16 cellular contexts compared by ENCODE assay signal in genomic region chr12:68815232-68815927, GRCh38. TPM values are rescaled to one million over a fixed set of nuclear protein-coding genes. Genes with fewer than 3 reads are reported as not detected.
A peak's percentile ranks its signal among the peaks of the same experiment; 100 is the strongest.
DNase-seq lines count a peak whose midpoint lies in the region; ATAC-seq and TF ChIP-seq lines count a peak whose summit lies in the region.
"Had no signal": no experiment of that assay in that cellular context is flagged by ENCODE, and none has a peak within 500 bp of the region (broad histone marks: within the 10 kb centered on the region; RNA-seq: fewer than 3 reads in every experiment).

No MANE protein-coding gene starts in this region.

- intact Hi-C loops in activated CD4-positive, alpha-beta T cell treated with anti-CD3 and anti-CD28 coated beads for 36 hours (cut with DNase I, micrococcal nuclease), result loop anchor here in 1 of 2 experiments (10.0 kb wide), 1 partner anchor 769 kb away; the partner anchor contains the start of gene CCT2

- H3K27ac ChIP-seq in Peyer's patch (no peak overlapping the region), substantia nigra (ENCODE audit: low read depth, low read length, poor library complexity, severe bottlenecking) (no peak overlapping the region)
- H3K27ac ChIP-seq: parathyroid adenoma had no signal

- POLR2A ChIA-PET in activated CD4-positive, alpha-beta T cell treated with anti-CD3 and anti-CD28 coated beads for 36 hours (lab: Charles Lee), result interaction anchor here (0.7 kb wide), 1 partner anchor 696 kb away, joined by 6 read pairs; no protein-coding TSS in a partner anchor
- POLR2A ChIA-PET in naive thymus-derived CD8-positive, alpha-beta T cell (lab: Charles Lee), result interaction anchor here (0.6 kb wide), 2 partner anchors 12 to 24 kb away, joined by 3 to 8 read pairs; no protein-coding TSS in a partner anchor

- CTCF ChIA-PET in activated CD4-positive, alpha-beta T cell treated with anti-CD3 and anti-CD28 coated beads for 36 hours (lab: Charles Lee), result interaction anchor here (3.1 to 3.2 kb wide), 2 partner anchors 14 to 15 kb away, joined by 17 to 27 read pairs; no protein-coding TSS in a partner anchor

- H3K4me3 Mint-ChIP-seq in activated CD4-positive, alpha-beta T cell treated with anti-CD3 and anti-CD28 coated beads for 36 hours, result no peak overlapping the region
- no peak overlapping the region for H3K4me3 Mint-ChIP-seq in activated naive CD8-positive, alpha-beta T cell treated with anti-CD3 and anti-CD28 coated beads, Interleukin-2, amount 50 U/mL, for 24 hours
- peak overlapping the region in 5 of 10 donors; percentile 1 to 42 (median 20) for H3K4me3 Mint-ChIP-seq in naive thymus-derived CD8-positive, alpha-beta T cell

- peaks cover 0 to 51% (median 0%) of the 10 kb centered on the region in 3 donors for H3K36me3 ChIP-seq in Peyer's patch

- peaks cover 41% of the 10 kb centered on the region for H3K4me1 Mint-ChIP-seq in activated CD4-positive, alpha-beta T cell treated with anti-CD3 and anti-CD28 coated beads for 36 hours
- H3K4me1 Mint-ChIP-seq in activated naive CD8-positive, alpha-beta T cell treated with anti-CD3 and anti-CD28 coated beads, Interleukin-2, amount 50 U/mL, for 24 hours, result peaks cover 38% of the 10 kb centered on the region
- peaks cover 10 to 63% (median 37%) of the 10 kb centered on the region in 4 donors for H3K4me1 Mint-ChIP-seq in naive thymus-derived CD8-positive, alpha-beta T cell

- no peak for ATAC-seq in activated CD4-positive, alpha-beta T cell treated with anti-CD3 and anti-CD28 coated beads for 36 hours
- no peak for ATAC-seq in activated naive CD8-positive, alpha-beta T cell treated with anti-CD3 and anti-CD28 coated beads, Interleukin-2, amount 50 U/mL, for 24 hours
- ATAC-seq in naive thymus-derived CD8-positive, alpha-beta T cell, result no peak

- peaks cover 0 to 32% (median 2%) of the 10 kb centered on the region in 4 donors for H3K4me1 ChIP-seq in Peyer's patch
- H3K4me1 ChIP-seq: parathyroid adenoma had no signal

- H3K27me3 ChIP-seq in Peyer's patch, result no peaks in the 10 kb centered on the region

- no peaks in the 10 kb centered on the region for H3K9me3 ChIP-seq in Peyer's patch

- TF ChIP-seq CTCF in Peyer's patch (IDR thresholded peaks at IDR 0.05), result no peak

- in situ Hi-C loops in GM18951 (cut with MboI; ENCODE audit: low sequenced_read_pairs, unreplicated experiment), result no loop called here

- TF ChIP-seq POLR2A in GM18951 (IDR thresholded peaks at IDR 0.05; ENCODE audit: extremely low read depth, insufficient read depth, insufficient read length) (peak; percentile 34), Peyer's patch (IDR thresholded peaks at IDR 0.05) (no peak)

- no peaks in the 10 kb centered on the region for H3K9me3 Mint-ChIP-seq in activated CD4-positive, alpha-beta T cell treated with anti-CD3 and anti-CD28 coated beads for 36 hours (ENCODE audit: low read depth)
- H3K9me3 Mint-ChIP-seq in activated naive CD8-positive, alpha-beta T cell treated with anti-CD3 and anti-CD28 coated beads, Interleukin-2, amount 50 U/mL, for 24 hours, result no peaks in the 10 kb centered on the region
- no peaks in the 10 kb centered on the region for H3K9me3 Mint-ChIP-seq in naive thymus-derived CD8-positive, alpha-beta T cell

- H3K27me3 Mint-ChIP-seq in activated CD4-positive, alpha-beta T cell treated with anti-CD3 and anti-CD28 coated beads for 36 hours, result no peaks in the 10 kb centered on the region
- no peaks in the 10 kb centered on the region for H3K27me3 Mint-ChIP-seq in activated naive CD8-positive, alpha-beta T cell treated with anti-CD3 and anti-CD28 coated beads, Interleukin-2, amount 50 U/mL, for 24 hours
- no peaks in the 10 kb centered on the region for H3K27me3 Mint-ChIP-seq in naive thymus-derived CD8-positive, alpha-beta T cell

- DNase-seq in activated CD4-positive, alpha-beta T cell treated with anti-CD3 and anti-CD28 coated beads for 36 hours, result no peak
- DNase-seq in activated CD4-positive, alpha-beta T cell treated with anti-CD3 and anti-CD28 coated beads for 1 hour, result no peak
- no peak for DNase-seq in activated naive CD8-positive, alpha-beta T cell treated with anti-CD3 and anti-CD28 coated beads, Interleukin-2, amount 50 U/mL, for 24 hours
- no peak for DNase-seq in naive thymus-derived CD8-positive, alpha-beta T cell
- DNase-seq in NCI-H2196 (lab: John Stamatoyannopoulos, UW; ENCODE audit: unreplicated experiment) (no peak), Peyer's patch (no peak), substantia nigra (lab: John Stamatoyannopoulos, UW) (no peak)
- DNase-seq: GDM1, hippocampal formation, Karpas-422, NCI-H1694, NCI-H446, trophoblast cell had no signal

- H3K27ac Mint-ChIP-seq in activated CD4-positive, alpha-beta T cell treated with anti-CD3 and anti-CD28 coated beads for 36 hours, result peak overlapping the region; percentile 48
- peak overlapping the region; percentile 13 for H3K27ac Mint-ChIP-seq in activated naive CD8-positive, alpha-beta T cell treated with anti-CD3 and anti-CD28 coated beads, Interleukin-2, amount 50 U/mL, for 24 hours
- peak overlapping the region in 6 of 10 donors; percentile 2 to 50 (median 18) for H3K27ac Mint-ChIP-seq in naive thymus-derived CD8-positive, alpha-beta T cell

- H3K36me3 Mint-ChIP-seq in activated CD4-positive, alpha-beta T cell treated with anti-CD3 and anti-CD28 coated beads for 36 hours (ENCODE audit: low read depth), result peaks cover 62% of the 10 kb centered on the region
- peaks cover 57% of the 10 kb centered on the region for H3K36me3 Mint-ChIP-seq in activated naive CD8-positive, alpha-beta T cell treated with anti-CD3 and anti-CD28 coated beads, Interleukin-2, amount 50 U/mL, for 24 hours (ENCODE audit: low read depth)
- H3K36me3 Mint-ChIP-seq in naive thymus-derived CD8-positive, alpha-beta T cell, result peaks cover 0 to 82% (median 12%) of the 10 kb centered on the region in 3 donors

- no peak overlapping the region for H3K4me3 ChIP-seq in Peyer's patch
- H3K4me3 ChIP-seq: skin epidermis had no signal

RNA-seq across cellular contexts. Expression of gene MDM2, which starts 7.4 kb away (rescaled TPM):
- total RNA-seq in activated CD4-positive, alpha-beta T cell treated with anti-CD3 and anti-CD28 coated beads for 36 hours, result 100 to 1,000 TPM; 114 to 119 TPM
- 10 to 100 TPM; 85.1 to 90.4 TPM for total RNA-seq in naive thymus-derived CD8-positive, alpha-beta T cell
- 10 to 100 TPM in 2 of 3 donors, 1 to 10 TPM in 1; 7.6 to 17.9 (median 12.8) TPM for polyA plus RNA-seq in naive thymus-derived CD8-positive, alpha-beta T cell
- 100 to 1,000 TPM in 2 of 4 donors, 10 to 100 TPM in 2; 64.7 to 126 (median 95.3) TPM for total RNA-seq in Peyer's patch
